9 cellular contexts compared by ENCODE assay signal in genomic region chr17:15261818-15262290, GRCh38. TPM values are rescaled to one million over a fixed set of nuclear protein-coding genes. Genes with fewer than 3 reads are reported as not detected.
DNase-seq lines count a peak whose midpoint lies in the region; ATAC-seq and TF ChIP-seq lines count a peak whose summit lies in the region.
"Had no signal": no experiment of that assay in that cellular context is flagged by ENCODE, and none has a peak within 500 bp of the region (broad histone marks: within the 10 kb centered on the region; RNA-seq: fewer than 3 reads in every experiment).

No MANE protein-coding gene starts in this region.

- H3K4me1 Mint-ChIP-seq in dendritic cell treated with granulocyte-macrophage colony-stimulating factor and Interleukin-4, amounts not matched to agents 40 ng/mL and 50 ng/mL, for 4 days (ENCODE audit: low read depth) = peaks cover 62% of the 10 kb centered on the region

- no peaks in the 10 kb centered on the region for H3K27me3 ChIP-seq in right lobe of liver
- no peaks in the 10 kb centered on the region for H3K27me3 ChIP-seq in testis

- H3K9me3 ChIP-seq in right lobe of liver = no peaks in the 10 kb centered on the region
- H3K9me3 ChIP-seq in testis = no peaks in the 10 kb centered on the region

- DNase-seq in M059J (ENCODE audit: low read depth) = peak; percentile 50
- DNase-seq in right lobe of liver = no peak
- DNase-seq in testis = peak; percentile 27
- no peak for DNase-seq in NCI-H2081 (lab: John Stamatoyannopoulos, UW)
- no peak for DNase-seq in GOT3 (lab: John Stamatoyannopoulos, UW)
- no peak for DNase-seq in NCI-H1930 (lab: John Stamatoyannopoulos, UW)
- no peak for DNase-seq in NCI-H345 (lab: John Stamatoyannopoulos, UW)

- peak overlapping the region; percentile 44 to 83 (median 58) for H3K27ac ChIP-seq in right lobe of liver
- peak overlapping the region; percentile 88 to 93 for H3K27ac ChIP-seq in testis

- H3K36me3 ChIP-seq in right lobe of liver = no peaks in the 10 kb centered on the region
- H3K36me3 ChIP-seq in testis (ENCODE audit: low read depth, missing control alignments) = no peaks in the 10 kb centered on the region

- no peak for TF ChIP-seq POLR2A in right lobe of liver (IDR thresholded peaks at IDR 0.05)
- TF ChIP-seq POLR2A in testis (IDR thresholded peaks at IDR 0.05) = no peak

- H3K4me1 ChIP-seq in right lobe of liver (peaks cover 0 to 7% (median 0%) of the 10 kb centered on the region in 4 donors), testis (peaks cover 31% of the 10 kb centered on the region)

- intact Hi-C loops in dendritic cell treated with granulocyte-macrophage colony-stimulating factor and Interleukin-4, amounts not matched to agents 40 ng/mL and 50 ng/mL, for 4 days (cut with micrococcal nuclease) = loop anchor here (2.0 to 5.0 kb wide), 4 partner anchors 241 to 735 kb away; partner anchors contain the start of genes TTC19 and ZSWIM7
- intact Hi-C loops in right lobe of liver (cut with DNase I) (loop anchor here in 1 of 2 donors (10.0 kb wide), 1 partner anchor 243 kb away; no protein-coding TSS in a partner anchor), testis (cut with DNase I; ENCODE audit: low total_unique reads) (loop anchor here (2.0 kb wide), 1 partner anchor 195 kb away; no protein-coding TSS in a partner anchor)

- WGBS in right lobe of liver (ENCODE audit: insufficient coverage, low coverage, low lambda C conversion rate, missing lambda C conversion rate) = 6% methylated on average over 7 of the region's 9 CpGs
- 0 to 4% methylated on average over 2 to 9 of the region's 9 CpGs for WGBS in testis, 2 donors

- peak overlapping the region; percentile 65 for H3K27ac Mint-ChIP-seq in dendritic cell treated with granulocyte-macrophage colony-stimulating factor and Interleukin-4, amounts not matched to agents 40 ng/mL and 50 ng/mL, for 4 days

- no peak for ATAC-seq in right lobe of liver

- peaks cover 71% of the 10 kb centered on the region for H3K27me3 Mint-ChIP-seq in dendritic cell treated with granulocyte-macrophage colony-stimulating factor and Interleukin-4, amounts not matched to agents 40 ng/mL and 50 ng/mL, for 4 days

- H3K36me3 Mint-ChIP-seq in dendritic cell treated with granulocyte-macrophage colony-stimulating factor and Interleukin-4, amounts not matched to agents 40 ng/mL and 50 ng/mL, for 4 days (ENCODE audit: low read depth) = peaks cover 18% of the 10 kb centered on the region

- peak overlapping the region; percentile 83 for H3K4me3 Mint-ChIP-seq in dendritic cell treated with granulocyte-macrophage colony-stimulating factor and Interleukin-4, amounts not matched to agents 40 ng/mL and 50 ng/mL, for 4 days

- TF ChIP-seq CTCF in right lobe of liver (IDR thresholded peaks at IDR 0.05) = no peak
- TF ChIP-seq CTCF in testis (IDR thresholded peaks at IDR 0.05) = no peak

- H3K4me3 ChIP-seq in right lobe of liver (peak overlapping the region; percentile 45 to 54 (median 50)), testis (peak overlapping the region; percentile 70 to 80)

- H3K9me3 Mint-ChIP-seq in dendritic cell treated with granulocyte-macrophage colony-stimulating factor and Interleukin-4, amounts not matched to agents 40 ng/mL and 50 ng/mL, for 4 days = no peaks in the 10 kb centered on the region

RNA-seq across cellular contexts. Expression of gene PMP22, which starts 3.3 kb away (rescaled TPM):
- total RNA-seq in M059J (2014; rRNA removed; shearing (Covaris generic)) = 15.3 and 20.0 TPM in 2 replicates
- total RNA-seq in right lobe of liver (1 to 10 TPM; 3.0 to 9.2 (median 6.9) TPM), testis (10 to 100 TPM; 31.1 to 49.2 TPM)
- 70.0 TPM for polyA plus RNA-seq in testis (ENCODE audit: insufficient read depth, low read depth, low replicate concordance)
- total RNA-seq: T-helper 1 cell treated with Interleukin-12 subunit alpha and Interleukin-12 subunit beta and Interleukin-4 antibody, amounts not matched to agents 30 ng/mL and 1 ng/mL, for 36 hours had no signal

Comparison
In these comparisons a context has a peak if more than half of its experiments do, and no peak if none do; other contexts are left out.
1. DNase-seq: peak in M059J (single experiment) and testis (single experiment); none in right lobe of liver (0 of 3), NCI-H2081 (0 of 2), GOT3 (single experiment), NCI-H1930 (0 of 2) and NCI-H345 (single experiment).